1 cellular context compared by ENCODE assay signal in the genomic region with DNA sequence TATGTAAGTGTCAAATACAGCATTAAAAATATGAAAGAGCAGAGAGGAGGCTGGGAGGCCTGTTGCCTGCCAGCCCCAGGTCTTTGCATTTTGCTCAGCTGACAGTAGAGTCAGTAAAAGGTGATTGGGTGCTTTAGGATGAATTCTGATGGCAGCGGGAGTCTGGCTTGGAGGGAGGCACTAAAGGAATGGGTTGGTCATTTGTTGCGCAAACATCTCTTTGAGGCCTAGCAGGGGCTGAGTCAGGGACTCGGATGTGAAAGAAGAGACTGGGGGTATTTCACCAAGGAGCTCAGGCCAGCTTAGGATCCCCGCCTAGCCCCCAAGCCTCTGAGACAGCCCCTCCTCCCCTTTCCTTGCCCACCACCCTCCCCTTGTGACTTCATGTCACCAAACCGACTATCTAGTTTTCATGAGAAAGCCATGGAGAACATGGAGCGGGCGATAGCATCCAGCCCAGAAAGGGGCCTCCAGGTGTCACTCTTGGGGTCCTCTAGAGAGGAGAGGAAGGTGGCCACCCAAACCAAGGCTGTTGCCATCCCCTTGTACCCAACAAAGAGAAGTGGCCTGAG.
TF ChIP-seq lines count a peak whose summit lies in the region.

No MANE protein-coding gene starts in this region.

TF ChIP-seq in GM23338, 12 proteins besides CTCF, POLR2A, EP300 and RAD21 (continued from another document):
- TF ChIP-seq, protein P1, sequence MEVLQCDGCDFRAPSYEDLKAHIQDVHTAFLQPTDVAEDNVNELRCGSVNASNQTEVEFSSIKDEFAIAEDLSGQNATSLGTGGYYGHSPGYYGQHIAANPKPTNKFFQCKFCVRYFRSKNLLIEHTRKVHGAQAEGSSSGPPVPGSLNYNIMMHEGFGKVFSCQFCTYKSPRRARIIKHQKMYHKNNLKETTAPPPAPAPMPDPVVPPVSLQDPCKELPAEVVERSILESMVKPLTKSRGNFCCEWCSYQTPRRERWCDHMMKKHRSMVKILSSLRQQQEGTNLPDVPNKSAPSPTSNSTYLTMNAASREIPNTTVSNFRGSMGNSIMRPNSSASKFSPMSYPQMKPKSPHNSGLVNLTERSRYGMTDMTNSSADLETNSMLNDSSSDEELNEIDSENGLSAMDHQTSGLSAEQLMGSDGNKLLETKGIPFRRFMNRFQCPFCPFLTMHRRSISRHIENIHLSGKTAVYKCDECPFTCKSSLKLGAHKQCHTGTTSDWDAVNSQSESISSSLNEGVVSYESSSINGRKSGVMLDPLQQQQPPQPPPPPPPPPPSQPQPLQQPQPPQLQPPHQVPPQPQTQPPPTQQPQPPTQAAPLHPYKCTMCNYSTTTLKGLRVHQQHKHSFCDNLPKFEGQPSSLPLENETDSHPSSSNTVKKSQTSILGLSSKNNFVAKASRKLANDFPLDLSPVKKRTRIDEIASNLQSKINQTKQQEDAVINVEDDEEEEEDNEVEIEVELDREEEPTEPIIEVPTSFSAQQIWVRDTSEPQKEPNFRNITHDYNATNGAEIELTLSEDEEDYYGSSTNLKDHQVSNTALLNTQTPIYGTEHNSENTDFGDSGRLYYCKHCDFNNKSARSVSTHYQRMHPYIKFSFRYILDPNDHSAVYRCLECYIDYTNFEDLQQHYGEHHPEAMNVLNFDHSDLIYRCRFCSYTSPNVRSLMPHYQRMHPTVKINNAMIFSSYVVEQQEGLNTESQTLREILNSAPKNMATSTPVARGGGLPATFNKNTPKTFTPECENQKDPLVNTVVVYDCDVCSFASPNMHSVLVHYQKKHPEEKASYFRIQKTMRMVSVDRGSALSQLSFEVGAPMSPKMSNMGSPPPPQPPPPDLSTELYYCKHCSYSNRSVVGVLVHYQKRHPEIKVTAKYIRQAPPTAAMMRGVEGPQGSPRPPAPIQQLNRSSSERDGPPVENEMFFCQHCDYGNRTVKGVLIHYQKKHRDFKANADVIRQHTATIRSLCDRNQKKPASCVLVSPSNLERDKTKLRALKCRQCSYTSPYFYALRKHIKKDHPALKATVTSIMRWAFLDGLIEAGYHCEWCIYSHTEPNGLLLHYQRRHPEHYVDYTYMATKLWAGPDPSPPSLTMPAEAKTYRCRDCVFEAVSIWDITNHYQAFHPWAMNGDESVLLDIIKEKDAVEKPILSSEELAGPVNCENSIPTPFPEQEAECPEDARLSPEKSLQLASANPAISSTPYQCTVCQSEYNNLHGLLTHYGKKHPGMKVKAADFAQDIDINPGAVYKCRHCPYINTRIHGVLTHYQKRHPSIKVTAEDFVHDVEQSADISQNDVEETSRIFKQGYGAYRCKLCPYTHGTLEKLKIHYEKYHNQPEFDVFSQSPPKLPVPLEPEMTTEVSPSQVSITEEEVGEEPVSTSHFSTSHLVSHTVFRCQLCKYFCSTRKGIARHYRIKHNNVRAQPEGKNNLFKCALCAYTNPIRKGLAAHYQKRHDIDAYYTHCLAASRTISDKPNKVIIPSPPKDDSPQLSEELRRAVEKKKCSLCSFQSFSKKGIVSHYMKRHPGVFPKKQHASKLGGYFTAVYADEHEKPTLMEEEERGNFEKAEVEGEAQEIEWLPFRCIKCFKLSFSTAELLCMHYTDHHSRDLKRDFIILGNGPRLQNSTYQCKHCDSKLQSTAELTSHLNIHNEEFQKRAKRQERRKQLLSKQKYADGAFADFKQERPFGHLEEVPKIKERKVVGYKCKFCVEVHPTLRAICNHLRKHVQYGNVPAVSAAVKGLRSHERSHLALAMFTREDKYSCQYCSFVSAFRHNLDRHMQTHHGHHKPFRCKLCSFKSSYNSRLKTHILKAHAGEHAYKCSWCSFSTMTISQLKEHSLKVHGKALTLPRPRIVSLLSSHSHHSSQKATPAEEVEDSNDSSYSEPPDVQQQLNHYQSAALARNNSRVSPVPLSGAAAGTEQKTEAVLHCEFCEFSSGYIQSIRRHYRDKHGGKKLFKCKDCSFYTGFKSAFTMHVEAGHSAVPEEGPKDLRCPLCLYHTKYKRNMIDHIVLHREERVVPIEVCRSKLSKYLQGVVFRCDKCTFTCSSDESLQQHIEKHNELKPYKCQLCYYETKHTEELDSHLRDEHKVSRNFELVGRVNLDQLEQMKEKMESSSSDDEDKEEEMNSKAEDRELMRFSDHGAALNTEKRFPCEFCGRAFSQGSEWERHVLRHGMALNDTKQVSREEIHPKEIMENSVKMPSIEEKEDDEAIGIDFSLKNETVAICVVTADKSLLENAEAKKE (CRISPR knock-in tag; IDR thresholded peaks at IDR 0.05) = no peak
- TF ChIP-seq CREB1 (CRISPR knock-in tag; IDR thresholded peaks at IDR 0.05; ENCODE audit: low read depth) (no peak), STAT1 (IDR thresholded peaks at IDR 0.05; ENCODE audit: unreplicated experiment) (no peak)
- TF ChIP-seq, protein P2, sequence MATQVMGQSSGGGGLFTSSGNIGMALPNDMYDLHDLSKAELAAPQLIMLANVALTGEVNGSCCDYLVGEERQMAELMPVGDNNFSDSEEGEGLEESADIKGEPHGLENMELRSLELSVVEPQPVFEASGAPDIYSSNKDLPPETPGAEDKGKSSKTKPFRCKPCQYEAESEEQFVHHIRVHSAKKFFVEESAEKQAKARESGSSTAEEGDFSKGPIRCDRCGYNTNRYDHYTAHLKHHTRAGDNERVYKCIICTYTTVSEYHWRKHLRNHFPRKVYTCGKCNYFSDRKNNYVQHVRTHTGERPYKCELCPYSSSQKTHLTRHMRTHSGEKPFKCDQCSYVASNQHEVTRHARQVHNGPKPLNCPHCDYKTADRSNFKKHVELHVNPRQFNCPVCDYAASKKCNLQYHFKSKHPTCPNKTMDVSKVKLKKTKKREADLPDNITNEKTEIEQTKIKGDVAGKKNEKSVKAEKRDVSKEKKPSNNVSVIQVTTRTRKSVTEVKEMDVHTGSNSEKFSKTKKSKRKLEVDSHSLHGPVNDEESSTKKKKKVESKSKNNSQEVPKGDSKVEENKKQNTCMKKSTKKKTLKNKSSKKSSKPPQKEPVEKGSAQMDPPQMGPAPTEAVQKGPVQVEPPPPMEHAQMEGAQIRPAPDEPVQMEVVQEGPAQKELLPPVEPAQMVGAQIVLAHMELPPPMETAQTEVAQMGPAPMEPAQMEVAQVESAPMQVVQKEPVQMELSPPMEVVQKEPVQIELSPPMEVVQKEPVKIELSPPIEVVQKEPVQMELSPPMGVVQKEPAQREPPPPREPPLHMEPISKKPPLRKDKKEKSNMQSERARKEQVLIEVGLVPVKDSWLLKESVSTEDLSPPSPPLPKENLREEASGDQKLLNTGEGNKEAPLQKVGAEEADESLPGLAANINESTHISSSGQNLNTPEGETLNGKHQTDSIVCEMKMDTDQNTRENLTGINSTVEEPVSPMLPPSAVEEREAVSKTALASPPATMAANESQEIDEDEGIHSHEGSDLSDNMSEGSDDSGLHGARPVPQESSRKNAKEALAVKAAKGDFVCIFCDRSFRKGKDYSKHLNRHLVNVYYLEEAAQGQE (IDR thresholded peaks at IDR 0.05; ENCODE audit: unreplicated experiment) = no peak
